Comparison of ENCODE assay signal across 18 cellular contexts in the genomic region with DNA sequence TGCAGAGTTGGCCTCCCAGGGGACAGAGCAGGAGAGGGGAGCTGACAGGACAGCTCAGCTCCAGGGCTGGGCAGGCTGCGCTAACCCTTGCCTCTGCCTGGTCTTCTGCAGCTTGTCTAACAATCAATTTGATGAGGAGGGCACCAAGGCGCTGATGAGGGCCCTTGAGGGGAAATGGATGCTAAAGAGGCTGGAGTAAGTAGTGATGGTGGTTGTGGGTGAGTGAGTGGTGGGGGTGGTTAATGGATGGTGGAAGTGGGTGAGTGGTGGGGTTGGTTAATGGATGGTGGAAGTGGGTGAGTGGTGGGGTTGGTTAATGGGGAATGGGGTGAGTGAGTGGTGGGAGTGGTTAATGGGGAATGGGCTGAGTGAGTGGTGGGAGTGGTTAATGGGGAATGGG. TPM values are rescaled to one million over a fixed set of nuclear protein-coding genes. Genes with fewer than 3 reads are reported as not detected.
DNase-seq lines count a peak whose midpoint lies in the region; ATAC-seq lines count a peak whose summit lies in the region.
"Had no signal": no experiment of that assay in that cellular context is flagged by ENCODE, and none has a peak within 500 bp of the region (broad histone marks: within the 10 kb centered on the region; RNA-seq: fewer than 3 reads in every experiment).

No MANE protein-coding gene starts in this region.

- peak; percentile 4 for ATAC-seq in activated T-helper 17 cell treated with anti-CD3 and anti-CD28 coated beads, Interleukin-2, amount 50 U/mL, for 72 hours (replicated peaks)
- no peak for ATAC-seq in naive thymus-derived CD8-positive, alpha-beta T cell
- ATAC-seq: K562 had no signal

- H3K27me3 Mint-ChIP-seq in T-helper 1 cell treated with Interleukin-12 subunit alpha and Interleukin-12 subunit beta and Interleukin-4 antibody, amounts not matched to agents 30 μg/mL and 1 μg/mL, for 36 hours (ENCODE audit: low read depth): no peaks in the 10 kb centered on the region
- H3K27me3 Mint-ChIP-seq in CD4-positive, alpha-beta memory T cell: no peaks in the 10 kb centered on the region
- H3K27me3 Mint-ChIP-seq in activated T-helper 17 cell treated with anti-CD3 and anti-CD28 coated beads, Interleukin-2, amount 50 U/mL, for 72 hours: no peaks in the 10 kb centered on the region
- no peaks in the 10 kb centered on the region for H3K27me3 Mint-ChIP-seq in naive thymus-derived CD8-positive, alpha-beta T cell

- H3K27me3 ChIP-seq in CD4-positive, alpha-beta memory T cell (ENCODE audit: insufficient read depth, low read length): no peaks in the 10 kb centered on the region
- H3K27me3 ChIP-seq: esophagus squamous epithelium, spleen, upper lobe of left lung had no signal

- POLR2A ChIA-PET in CD4-positive, alpha-beta memory T cell (lab: Charles Lee; ENCODE audit: partially characterized antibody): interaction anchor here (0.9 to 2.2 kb wide), 4 partner anchors 12 to 137 kb away, joined by 3 to 8 read pairs (median 4); a partner anchor contains a TSS
- POLR2A ChIA-PET in naive thymus-derived CD8-positive, alpha-beta T cell (lab: Charles Lee): no interaction called here

- CTCF ChIA-PET in CD4-positive, alpha-beta memory T cell (lab: Charles Lee; ENCODE audit: partially characterized antibody): interaction anchor here (2.2 kb wide), 1 partner anchor 14 kb away, joined by 11 read pairs; no protein-coding TSS in a partner anchor

- H3K36me3 ChIP-seq in CD4-positive, alpha-beta memory T cell (ENCODE audit: insufficient read depth, low read length): peaks cover 79% of the 10 kb centered on the region

- no peak for DNase-seq in T-helper 1 cell
- no peak for DNase-seq in CD4-positive, alpha-beta memory T cell
- peak in 1 of 10 donors; percentile 40 for DNase-seq in naive thymus-derived CD8-positive, alpha-beta T cell
- no peak for DNase-seq in hypothalamus (lab: John Stamatoyannopoulos, UW)
- no peak for DNase-seq in activated gamma-delta T cell treated with Interleukin-2 at 50 U/mL for 16 hours
- no peak for DNase-seq in OCI-M2 (lab: John Stamatoyannopoulos, UW; ENCODE audit: unreplicated experiment)
- DNase-seq: esophagus squamous epithelium; kidney; NCI-H146; NCI-H2227 treated with DMSO at 0.1 percent for 48 hours; retina; spleen; stimulated activated CD4-positive, alpha-beta T cell treated with anti-CD3 and anti-CD28 coated beads, Interleukin-4, amount 100 ng/mL, for 1 hour; upper lobe of left lung had no signal

- H3K27ac ChIP-seq in CD4-positive, alpha-beta memory T cell (ENCODE audit: low read depth, low read length): peak overlapping the region; percentile 20
- H3K27ac ChIP-seq: esophagus squamous epithelium had no signal

- peaks cover 48% of the 10 kb centered on the region for H3K36me3 Mint-ChIP-seq in T-helper 1 cell treated with Interleukin-12 subunit alpha and Interleukin-12 subunit beta and Interleukin-4 antibody, amounts not matched to agents 30 μg/mL and 1 μg/mL, for 36 hours (ENCODE audit: low read depth)
- H3K36me3 Mint-ChIP-seq in CD4-positive, alpha-beta memory T cell: peaks cover 42 to 70% of the 10 kb centered on the region in 2 donors
- H3K36me3 Mint-ChIP-seq in activated T-helper 17 cell treated with anti-CD3 and anti-CD28 coated beads, Interleukin-2, amount 50 U/mL, for 72 hours (ENCODE audit: low read depth): peaks cover 89% of the 10 kb centered on the region
- peaks cover 0 to 89% (median 15%) of the 10 kb centered on the region in 3 donors for H3K36me3 Mint-ChIP-seq in naive thymus-derived CD8-positive, alpha-beta T cell
- H3K36me3 Mint-ChIP-seq: brain had no signal

- intact Hi-C loops in CD4-positive, alpha-beta memory T cell (cut with micrococcal nuclease): no loop called here

- peak overlapping the region; percentile 66 for H3K27ac Mint-ChIP-seq in T-helper 1 cell treated with Interleukin-12 subunit alpha and Interleukin-12 subunit beta and Interleukin-4 antibody, amounts not matched to agents 30 μg/mL and 1 μg/mL, for 36 hours
- H3K27ac Mint-ChIP-seq in CD4-positive, alpha-beta memory T cell: peak overlapping the region in 6 of 7 donors; percentile 22 to 83 (median 66)
- H3K27ac Mint-ChIP-seq in activated T-helper 17 cell treated with anti-CD3 and anti-CD28 coated beads, Interleukin-2, amount 50 U/mL, for 72 hours: peak overlapping the region; percentile 87
- peak overlapping the region; percentile 57 to 93 (median 86) for H3K27ac Mint-ChIP-seq in naive thymus-derived CD8-positive, alpha-beta T cell
- H3K27ac Mint-ChIP-seq: brain had no signal

- peaks cover 4% of the 10 kb centered on the region for H3K4me1 ChIP-seq in CD4-positive, alpha-beta memory T cell (ENCODE audit: insufficient read depth, low read length)

- no peak overlapping the region for H3K4me3 ChIP-seq in CD4-positive, alpha-beta memory T cell (ENCODE audit: low read length in 2 of 2)
- H3K4me3 ChIP-seq: esophagus squamous epithelium, K562, spleen, upper lobe of left lung had no signal

- H3K9me3 ChIP-seq in CD4-positive, alpha-beta memory T cell (ENCODE audit: control insufficient read depth in 1 of 2, low read length in 2 of 2): no peaks in the 10 kb centered on the region
- H3K9me3 ChIP-seq: esophagus squamous epithelium, spleen, upper lobe of left lung had no signal

- H3K4me1 Mint-ChIP-seq in T-helper 1 cell treated with Interleukin-12 subunit alpha and Interleukin-12 subunit beta and Interleukin-4 antibody, amounts not matched to agents 30 μg/mL and 1 μg/mL, for 36 hours (ENCODE audit: low read depth): peaks cover 12% of the 10 kb centered on the region
- H3K4me1 Mint-ChIP-seq in CD4-positive, alpha-beta memory T cell: peaks cover 4 to 10% (median 6%) of the 10 kb centered on the region in 4 donors
- peaks cover 26% of the 10 kb centered on the region for H3K4me1 Mint-ChIP-seq in activated T-helper 17 cell treated with anti-CD3 and anti-CD28 coated beads, Interleukin-2, amount 50 U/mL, for 72 hours
- H3K4me1 Mint-ChIP-seq in naive thymus-derived CD8-positive, alpha-beta T cell: peaks cover 11 to 46% (median 32%) of the 10 kb centered on the region in 4 donors

- no peaks in the 10 kb centered on the region for H3K9me3 Mint-ChIP-seq in T-helper 1 cell treated with Interleukin-12 subunit alpha and Interleukin-12 subunit beta and Interleukin-4 antibody, amounts not matched to agents 30 μg/mL and 1 μg/mL, for 36 hours
- H3K9me3 Mint-ChIP-seq in CD4-positive, alpha-beta memory T cell: peaks cover 0 to 6% (median 0%) of the 10 kb centered on the region in 8 donors
- no peaks in the 10 kb centered on the region for H3K9me3 Mint-ChIP-seq in activated T-helper 17 cell treated with anti-CD3 and anti-CD28 coated beads, Interleukin-2, amount 50 U/mL, for 72 hours
- H3K9me3 Mint-ChIP-seq in naive thymus-derived CD8-positive, alpha-beta T cell: peaks cover 0 to 2% (median 0%) of the 10 kb centered on the region in 9 donors

- no peak overlapping the region for H3K4me3 Mint-ChIP-seq in T-helper 1 cell treated with Interleukin-12 subunit alpha and Interleukin-12 subunit beta and Interleukin-4 antibody, amounts not matched to agents 30 μg/mL and 1 μg/mL, for 36 hours
- H3K4me3 Mint-ChIP-seq in CD4-positive, alpha-beta memory T cell: no peak overlapping the region
- no peak overlapping the region for H3K4me3 Mint-ChIP-seq in activated T-helper 17 cell treated with anti-CD3 and anti-CD28 coated beads, Interleukin-2, amount 50 U/mL, for 72 hours
- peak overlapping the region in 1 of 10 donors; percentile 74 for H3K4me3 Mint-ChIP-seq in naive thymus-derived CD8-positive, alpha-beta T cell
- H3K4me3 Mint-ChIP-seq: brain had no signal

RNA-seq across cellular contexts. Expression of a gene that starts 22.0 kb away (rescaled TPM):
- 1 to 10 TPM; 3.8 to 4.1 TPM for total RNA-seq in CD4-positive, alpha-beta memory T cell
- polyA plus RNA-seq in CD4-positive, alpha-beta memory T cell: 1 to 10 TPM; 6.7 to 6.8 TPM
- total RNA-seq in activated T-helper 17 cell treated with anti-CD3 and anti-CD28 coated beads, Interleukin-2, amount 50 U/mL, for 72 hours: 1 to 10 TPM; 3.8 to 4.4 TPM
- 10 to 100 TPM in 1 of 2 experiments, 1 to 10 TPM in 1; 9.6 to 10.3 TPM for total RNA-seq in naive thymus-derived CD8-positive, alpha-beta T cell
- 10 to 100 TPM; 26.8 to 60.4 (median 30.4) TPM for polyA plus RNA-seq in naive thymus-derived CD8-positive, alpha-beta T cell
